Comparison of ENCODE assay signal across 8 cellular contexts in genomic region chr2:54577944-54578667, GRCh38.
DNase-seq lines count a peak whose midpoint lies in the region; ATAC-seq and TF ChIP-seq lines count a peak whose summit lies in the region.

No MANE protein-coding gene starts in this region.

- H3K27ac ChIP-seq in heart left ventricle, result peak overlapping the region in 11 of 12 donors; percentile 6 to 86 (median 53)
- H3K27ac ChIP-seq in transverse colon, result peak overlapping the region; percentile 77 to 93 (median 87)

- peak overlapping the region; percentile 43 for H3K4me3 Mint-ChIP-seq in activated CD8-positive, alpha-beta T cell treated with anti-CD3 and anti-CD28 coated beads, Interleukin-2, amount 10 ng/mL, durations not matched to agents 7 days and 5 days

- peaks cover 45% of the 10 kb centered on the region for H3K36me3 Mint-ChIP-seq in activated CD8-positive, alpha-beta T cell treated with anti-CD3 and anti-CD28 coated beads, Interleukin-2, amount 10 ng/mL, durations not matched to agents 7 days and 5 days (ENCODE audit: low read depth)

- intact Hi-C loops in heart left ventricle (cut with DNase I), result no loop called here
- intact Hi-C loops in cardiac septum (cut with DNase I), result no loop called here
- intact Hi-C loops in transverse colon (cut with DNase I; ENCODE audit: low total_unique reads), result no loop called here

- WGBS in heart left ventricle, 4 donors, result 9 to 20% (median 11%) methylated on average over 6 of the region's 6 CpGs
- 30 to 44% methylated on average over 6 of the region's 6 CpGs for WGBS in transverse colon (ENCODE audit: low coverage in 1 of 2), 2 donors

- H3K27me3 ChIP-seq in heart left ventricle, result no peaks in the 10 kb centered on the region
- no peaks in the 10 kb centered on the region for H3K27me3 ChIP-seq in transverse colon

- peak overlapping the region; percentile 72 for H3K27ac Mint-ChIP-seq in activated CD8-positive, alpha-beta T cell treated with anti-CD3 and anti-CD28 coated beads, Interleukin-2, amount 10 ng/mL, durations not matched to agents 7 days and 5 days

- no peaks in the 10 kb centered on the region for H3K9me3 Mint-ChIP-seq in activated CD8-positive, alpha-beta T cell treated with anti-CD3 and anti-CD28 coated beads, Interleukin-2, amount 10 ng/mL, durations not matched to agents 7 days and 5 days (ENCODE audit: insufficient read depth)

- CTCF ChIA-PET in activated CD8-positive, alpha-beta T cell treated with anti-CD3 and anti-CD28 coated beads, Interleukin-2, amount 10 ng/mL, durations not matched to agents 7 days and 5 days (lab: Charles Lee), result interaction anchor here (1.5 to 8.7 kb wide), 2 partner anchors 8 to 19 kb away, joined by 5 to 57 read pairs; no protein-coding TSS in a partner anchor

- H3K9me3 ChIP-seq in heart left ventricle (no peaks in the 10 kb centered on the region), transverse colon (no peaks in the 10 kb centered on the region)

- TF ChIP-seq CTCF in heart left ventricle (IDR thresholded peaks at IDR 0.05) (no peak), transverse colon (IDR thresholded peaks at IDR 0.05) (no peak)

- ATAC-seq in heart left ventricle (no peak), left lobe of liver (peak; percentile 48), HG02870 (IDR thresholded peaks at IDR 0.05; ENCODE audit: unreplicated experiment) (no peak)
- ATAC-seq in activated CD8-positive, alpha-beta T cell treated with anti-CD3 and anti-CD28 coated beads, Interleukin-2, amount 10 ng/mL, durations not matched to agents 7 days and 5 days, result no peak

- H3K27me3 Mint-ChIP-seq in activated CD8-positive, alpha-beta T cell treated with anti-CD3 and anti-CD28 coated beads, Interleukin-2, amount 10 ng/mL, durations not matched to agents 7 days and 5 days (ENCODE audit: low read depth), result no peaks in the 10 kb centered on the region

- peaks cover 97% of the 10 kb centered on the region for H3K4me1 Mint-ChIP-seq in activated CD8-positive, alpha-beta T cell treated with anti-CD3 and anti-CD28 coated beads, Interleukin-2, amount 10 ng/mL, durations not matched to agents 7 days and 5 days (ENCODE audit: low read depth)

- in situ Hi-C loops in transverse colon (cut with MboI; ENCODE audit: low pct_ligation_motif_present in 1 of 4, low pct_unique_long_range_greater_than_20kb in 1 of 4, low sequenced_read_pairs in 3 of 4), result no loop called here

- peaks cover 38 to 100% (median 96%) of the 10 kb centered on the region in 12 donors for H3K4me1 ChIP-seq in heart left ventricle
- peaks cover 62 to 97% (median 84%) of the 10 kb centered on the region in 4 donors for H3K4me1 ChIP-seq in transverse colon

- H3K36me3 ChIP-seq in heart left ventricle, result peaks cover 0 to 13% (median 0%) of the 10 kb centered on the region in 9 donors
- H3K36me3 ChIP-seq in transverse colon, result no peaks in the 10 kb centered on the region

- TF ChIP-seq EP300 in transverse colon (IDR thresholded peaks at IDR 0.05; ENCODE audit: low read depth), result no peak

- TF ChIP-seq POLR2A in heart left ventricle (IDR thresholded peaks at IDR 0.05) (no peak), transverse colon (IDR thresholded peaks at IDR 0.05) (no peak)

- DNase-seq in heart left ventricle (no peak), cardiac septum (ENCODE audit: low spot score) (no peak), left lobe of liver (ENCODE audit: low spot score) (no peak), transverse colon (no peak), LoVo (ENCODE audit: low spot score) (no peak), amygdala (lab: John Stamatoyannopoulos, UW) (no peak)
- no peak for DNase-seq in activated CD8-positive, alpha-beta T cell treated with anti-CD3 and anti-CD28 coated beads, Interleukin-2, amount 10 ng/mL, durations not matched to agents 7 days and 5 days

- POLR2A ChIA-PET in activated CD8-positive, alpha-beta T cell treated with anti-CD3 and anti-CD28 coated beads, Interleukin-2, amount 10 ng/mL, durations not matched to agents 7 days and 5 days (lab: Charles Lee), result interaction anchor here (4.6 kb wide), 1 partner anchor 19 kb away, joined by 49 read pairs; no protein-coding TSS in a partner anchor

- H3K4me3 ChIP-seq in heart left ventricle, result no peak overlapping the region
- no peak overlapping the region for H3K4me3 ChIP-seq in transverse colon
